Comparison of ENCODE assay signal across 2 cellular contexts in the genomic region with DNA sequence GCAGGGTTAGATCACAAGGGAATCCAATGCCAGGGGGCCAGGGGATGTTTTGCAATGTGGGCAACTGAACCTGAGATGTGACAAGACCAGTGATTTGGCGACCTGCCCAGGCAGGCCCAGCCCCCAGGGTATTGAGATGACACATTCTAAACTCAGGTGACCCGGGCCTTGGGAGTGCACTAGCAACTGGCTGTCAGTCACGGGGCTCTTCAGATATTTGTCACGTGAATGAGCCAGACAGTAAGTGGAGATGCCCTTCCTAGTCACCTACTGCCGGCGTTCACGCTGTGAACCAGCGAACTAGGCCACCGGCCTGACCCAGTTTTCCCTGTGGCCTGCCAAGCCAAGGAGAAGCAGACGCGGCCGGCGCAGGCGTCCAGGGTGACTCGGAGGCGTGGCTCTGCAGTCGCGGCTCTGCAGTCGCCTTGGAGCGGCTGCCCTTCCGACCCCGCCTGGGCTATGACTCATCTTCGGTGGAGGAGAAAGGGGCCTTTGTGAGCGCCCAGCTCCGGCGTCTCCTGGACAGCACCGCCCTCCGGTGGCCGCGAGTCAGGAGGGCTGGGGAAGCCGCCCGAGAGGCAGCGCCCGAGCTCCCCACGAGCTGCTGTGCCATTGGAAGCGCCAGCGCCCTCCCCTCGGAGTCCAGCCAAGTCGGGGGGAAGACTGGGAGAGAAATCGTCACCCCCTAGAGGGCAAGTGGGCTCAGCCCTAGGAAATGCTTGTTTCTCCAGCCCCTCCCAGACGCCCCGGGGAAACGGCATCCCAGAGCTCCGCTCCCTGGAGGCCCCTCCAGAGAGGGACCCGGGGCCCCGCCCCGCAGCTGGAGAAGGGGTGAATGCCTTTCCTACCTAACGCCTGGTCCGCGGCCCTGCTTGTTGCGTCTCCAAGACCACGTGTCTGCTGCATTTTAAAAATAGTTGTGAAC.
TF ChIP-seq lines count a peak whose summit lies in the region.

No MANE protein-coding gene starts in this region.

TF ChIP-seq in IMR-90, 13 proteins besides CTCF, POLR2A, EP300 and RAD21 (continued from another document):
- TF ChIP-seq BHLHE40 (IDR thresholded peaks at IDR 0.05; ENCODE audit: low read depth, low read length) (peak; percentile 67), RFX5 (IDR thresholded peaks at IDR 0.05; ENCODE audit: low read depth, low read length) (no peak), MAZ (IDR thresholded peaks at IDR 0.05; ENCODE audit: borderline replicate concordance, low read depth, low read length) (peak; percentile 93), CEBPB (IDR thresholded peaks at IDR 0.05; ENCODE audit: low read depth, low read length) (peak; percentile 72), SMC3 (IDR thresholded peaks at IDR 0.05; ENCODE audit: low read depth, low read length) (peak; percentile 86), MAFK (IDR thresholded peaks at IDR 0.05; ENCODE audit: low read depth, low read length) (no peak), RCOR1 (IDR thresholded peaks at IDR 0.05; ENCODE audit: insufficient replicate concordance, low read length) (no peak), NFE2L2 (IDR thresholded peaks at IDR 0.05; ENCODE audit: low read depth, low read length) (no peak), FOS (IDR thresholded peaks at IDR 0.05; ENCODE audit: low read depth, low read length) (peak; percentile 95)
- TF ChIP-seq, protein P1, sequence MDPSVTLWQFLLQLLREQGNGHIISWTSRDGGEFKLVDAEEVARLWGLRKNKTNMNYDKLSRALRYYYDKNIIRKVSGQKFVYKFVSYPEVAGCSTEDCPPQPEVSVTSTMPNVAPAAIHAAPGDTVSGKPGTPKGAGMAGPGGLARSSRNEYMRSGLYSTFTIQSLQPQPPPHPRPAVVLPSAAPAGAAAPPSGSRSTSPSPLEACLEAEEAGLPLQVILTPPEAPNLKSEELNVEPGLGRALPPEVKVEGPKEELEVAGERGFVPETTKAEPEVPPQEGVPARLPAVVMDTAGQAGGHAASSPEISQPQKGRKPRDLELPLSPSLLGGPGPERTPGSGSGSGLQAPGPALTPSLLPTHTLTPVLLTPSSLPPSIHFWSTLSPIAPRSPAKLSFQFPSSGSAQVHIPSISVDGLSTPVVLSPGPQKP (IDR thresholded peaks at IDR 0.05; ENCODE audit: borderline replicate concordance, low read depth, low read length) = no peak
- TF ChIP-seq, protein P2, sequence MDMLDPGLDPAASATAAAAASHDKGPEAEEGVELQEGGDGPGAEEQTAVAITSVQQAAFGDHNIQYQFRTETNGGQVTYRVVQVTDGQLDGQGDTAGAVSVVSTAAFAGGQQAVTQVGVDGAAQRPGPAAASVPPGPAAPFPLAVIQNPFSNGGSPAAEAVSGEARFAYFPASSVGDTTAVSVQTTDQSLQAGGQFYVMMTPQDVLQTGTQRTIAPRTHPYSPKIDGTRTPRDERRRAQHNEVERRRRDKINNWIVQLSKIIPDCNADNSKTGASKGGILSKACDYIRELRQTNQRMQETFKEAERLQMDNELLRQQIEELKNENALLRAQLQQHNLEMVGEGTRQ (IDR thresholded peaks at IDR 0.05; ENCODE audit: low read depth, low read length) = peak; percentile 69

TF ChIP-seq in PFSK-1, 5 proteins besides CTCF, POLR2A, EP300 and RAD21:
- TF ChIP-seq, protein P3, sequence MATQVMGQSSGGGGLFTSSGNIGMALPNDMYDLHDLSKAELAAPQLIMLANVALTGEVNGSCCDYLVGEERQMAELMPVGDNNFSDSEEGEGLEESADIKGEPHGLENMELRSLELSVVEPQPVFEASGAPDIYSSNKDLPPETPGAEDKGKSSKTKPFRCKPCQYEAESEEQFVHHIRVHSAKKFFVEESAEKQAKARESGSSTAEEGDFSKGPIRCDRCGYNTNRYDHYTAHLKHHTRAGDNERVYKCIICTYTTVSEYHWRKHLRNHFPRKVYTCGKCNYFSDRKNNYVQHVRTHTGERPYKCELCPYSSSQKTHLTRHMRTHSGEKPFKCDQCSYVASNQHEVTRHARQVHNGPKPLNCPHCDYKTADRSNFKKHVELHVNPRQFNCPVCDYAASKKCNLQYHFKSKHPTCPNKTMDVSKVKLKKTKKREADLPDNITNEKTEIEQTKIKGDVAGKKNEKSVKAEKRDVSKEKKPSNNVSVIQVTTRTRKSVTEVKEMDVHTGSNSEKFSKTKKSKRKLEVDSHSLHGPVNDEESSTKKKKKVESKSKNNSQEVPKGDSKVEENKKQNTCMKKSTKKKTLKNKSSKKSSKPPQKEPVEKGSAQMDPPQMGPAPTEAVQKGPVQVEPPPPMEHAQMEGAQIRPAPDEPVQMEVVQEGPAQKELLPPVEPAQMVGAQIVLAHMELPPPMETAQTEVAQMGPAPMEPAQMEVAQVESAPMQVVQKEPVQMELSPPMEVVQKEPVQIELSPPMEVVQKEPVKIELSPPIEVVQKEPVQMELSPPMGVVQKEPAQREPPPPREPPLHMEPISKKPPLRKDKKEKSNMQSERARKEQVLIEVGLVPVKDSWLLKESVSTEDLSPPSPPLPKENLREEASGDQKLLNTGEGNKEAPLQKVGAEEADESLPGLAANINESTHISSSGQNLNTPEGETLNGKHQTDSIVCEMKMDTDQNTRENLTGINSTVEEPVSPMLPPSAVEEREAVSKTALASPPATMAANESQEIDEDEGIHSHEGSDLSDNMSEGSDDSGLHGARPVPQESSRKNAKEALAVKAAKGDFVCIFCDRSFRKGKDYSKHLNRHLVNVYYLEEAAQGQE (IDR thresholded peaks at IDR 0.05; ENCODE audit: insufficient read depth in 1 of 2, low read depth in 2 of 2, low read length in 2 of 2) = no peak; a peak in 1 of 4 replicates
- TF ChIP-seq TAF1 (IDR thresholded peaks at IDR 0.05; ENCODE audit: borderline replicate concordance, insufficient read depth, low read length) = no peak
- TF ChIP-seq SIN3A (IDR thresholded peaks at IDR 0.05; ENCODE audit: borderline replicate concordance, insufficient read depth, low read length) = 0 out of 2 replicates have a peak, but pooled peaks have one; percentile 30
- TF ChIP-seq POLR2AphosphoS5 (IDR thresholded peaks at IDR 0.05; ENCODE audit: low read depth, low read length) = peak; percentile 49; the same call in 1 of the 2 replicates
- peak; percentile 84 for TF ChIP-seq FOXP2 (optimal IDR thresholded peaks at IDR 0.05; ENCODE audit: borderline replicate concordance, extremely low read depth, extremely low read length, insufficient read depth)
